Comparison of ENCODE assay signal across 2 cellular contexts in the genomic region with DNA sequence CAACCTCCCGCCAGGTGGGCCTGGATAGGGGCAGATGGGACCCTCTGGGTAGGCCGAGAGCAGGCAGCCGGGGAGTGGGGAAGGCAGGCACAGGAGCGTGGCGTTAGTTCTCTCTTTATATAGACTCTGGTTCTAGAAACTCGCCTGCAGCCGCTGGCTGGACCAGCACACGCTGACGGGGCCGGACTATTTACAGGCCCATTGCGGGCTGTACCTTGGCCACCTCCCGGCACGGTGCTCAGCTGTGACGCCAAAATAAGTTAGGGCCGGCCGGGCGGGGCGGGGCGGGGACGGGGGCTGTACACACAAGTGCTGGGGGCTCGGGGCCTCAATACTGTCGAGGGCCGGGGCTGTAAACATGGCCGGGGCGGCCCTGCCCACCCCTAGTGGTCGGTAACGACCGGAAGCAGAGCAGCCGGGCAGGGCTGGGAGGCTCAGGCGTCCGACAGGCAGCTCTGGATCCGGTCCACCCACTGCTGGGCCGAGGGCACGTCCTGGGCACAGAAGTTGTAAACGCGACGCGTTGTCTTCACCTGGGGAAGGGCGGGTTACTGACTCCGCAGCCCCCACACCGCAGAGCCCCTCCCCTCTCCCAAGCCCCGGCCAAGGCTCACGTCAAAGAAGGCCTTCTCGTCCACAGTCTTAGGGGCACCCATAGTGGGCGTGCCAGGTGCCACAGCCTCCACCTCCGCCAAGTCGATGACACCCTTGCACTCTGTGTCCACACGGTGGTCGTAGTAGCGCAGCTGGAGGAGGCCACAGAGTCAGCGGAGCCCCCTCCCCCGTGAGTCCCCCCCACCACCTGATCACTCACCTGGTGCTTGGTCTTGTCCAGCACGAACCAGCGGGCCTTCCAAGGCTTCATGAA.
TF ChIP-seq lines count a peak whose summit lies in the region.

No MANE protein-coding gene starts in this region.

TF ChIP-seq in GM23338, 12 proteins besides CTCF, POLR2A, EP300 and RAD21:
- TF ChIP-seq ZNF331 (CRISPR knock-in tag; IDR thresholded peaks at IDR 0.05; ENCODE audit: low read depth) (no peak), EZH2 (IDR thresholded peaks at IDR 0.05; ENCODE audit: low read depth, unreplicated experiment) (no peak), POLR2AphosphoS5 (IDR thresholded peaks at IDR 0.05; ENCODE audit: low read depth) (no peak)
- TF ChIP-seq, protein P1, sequence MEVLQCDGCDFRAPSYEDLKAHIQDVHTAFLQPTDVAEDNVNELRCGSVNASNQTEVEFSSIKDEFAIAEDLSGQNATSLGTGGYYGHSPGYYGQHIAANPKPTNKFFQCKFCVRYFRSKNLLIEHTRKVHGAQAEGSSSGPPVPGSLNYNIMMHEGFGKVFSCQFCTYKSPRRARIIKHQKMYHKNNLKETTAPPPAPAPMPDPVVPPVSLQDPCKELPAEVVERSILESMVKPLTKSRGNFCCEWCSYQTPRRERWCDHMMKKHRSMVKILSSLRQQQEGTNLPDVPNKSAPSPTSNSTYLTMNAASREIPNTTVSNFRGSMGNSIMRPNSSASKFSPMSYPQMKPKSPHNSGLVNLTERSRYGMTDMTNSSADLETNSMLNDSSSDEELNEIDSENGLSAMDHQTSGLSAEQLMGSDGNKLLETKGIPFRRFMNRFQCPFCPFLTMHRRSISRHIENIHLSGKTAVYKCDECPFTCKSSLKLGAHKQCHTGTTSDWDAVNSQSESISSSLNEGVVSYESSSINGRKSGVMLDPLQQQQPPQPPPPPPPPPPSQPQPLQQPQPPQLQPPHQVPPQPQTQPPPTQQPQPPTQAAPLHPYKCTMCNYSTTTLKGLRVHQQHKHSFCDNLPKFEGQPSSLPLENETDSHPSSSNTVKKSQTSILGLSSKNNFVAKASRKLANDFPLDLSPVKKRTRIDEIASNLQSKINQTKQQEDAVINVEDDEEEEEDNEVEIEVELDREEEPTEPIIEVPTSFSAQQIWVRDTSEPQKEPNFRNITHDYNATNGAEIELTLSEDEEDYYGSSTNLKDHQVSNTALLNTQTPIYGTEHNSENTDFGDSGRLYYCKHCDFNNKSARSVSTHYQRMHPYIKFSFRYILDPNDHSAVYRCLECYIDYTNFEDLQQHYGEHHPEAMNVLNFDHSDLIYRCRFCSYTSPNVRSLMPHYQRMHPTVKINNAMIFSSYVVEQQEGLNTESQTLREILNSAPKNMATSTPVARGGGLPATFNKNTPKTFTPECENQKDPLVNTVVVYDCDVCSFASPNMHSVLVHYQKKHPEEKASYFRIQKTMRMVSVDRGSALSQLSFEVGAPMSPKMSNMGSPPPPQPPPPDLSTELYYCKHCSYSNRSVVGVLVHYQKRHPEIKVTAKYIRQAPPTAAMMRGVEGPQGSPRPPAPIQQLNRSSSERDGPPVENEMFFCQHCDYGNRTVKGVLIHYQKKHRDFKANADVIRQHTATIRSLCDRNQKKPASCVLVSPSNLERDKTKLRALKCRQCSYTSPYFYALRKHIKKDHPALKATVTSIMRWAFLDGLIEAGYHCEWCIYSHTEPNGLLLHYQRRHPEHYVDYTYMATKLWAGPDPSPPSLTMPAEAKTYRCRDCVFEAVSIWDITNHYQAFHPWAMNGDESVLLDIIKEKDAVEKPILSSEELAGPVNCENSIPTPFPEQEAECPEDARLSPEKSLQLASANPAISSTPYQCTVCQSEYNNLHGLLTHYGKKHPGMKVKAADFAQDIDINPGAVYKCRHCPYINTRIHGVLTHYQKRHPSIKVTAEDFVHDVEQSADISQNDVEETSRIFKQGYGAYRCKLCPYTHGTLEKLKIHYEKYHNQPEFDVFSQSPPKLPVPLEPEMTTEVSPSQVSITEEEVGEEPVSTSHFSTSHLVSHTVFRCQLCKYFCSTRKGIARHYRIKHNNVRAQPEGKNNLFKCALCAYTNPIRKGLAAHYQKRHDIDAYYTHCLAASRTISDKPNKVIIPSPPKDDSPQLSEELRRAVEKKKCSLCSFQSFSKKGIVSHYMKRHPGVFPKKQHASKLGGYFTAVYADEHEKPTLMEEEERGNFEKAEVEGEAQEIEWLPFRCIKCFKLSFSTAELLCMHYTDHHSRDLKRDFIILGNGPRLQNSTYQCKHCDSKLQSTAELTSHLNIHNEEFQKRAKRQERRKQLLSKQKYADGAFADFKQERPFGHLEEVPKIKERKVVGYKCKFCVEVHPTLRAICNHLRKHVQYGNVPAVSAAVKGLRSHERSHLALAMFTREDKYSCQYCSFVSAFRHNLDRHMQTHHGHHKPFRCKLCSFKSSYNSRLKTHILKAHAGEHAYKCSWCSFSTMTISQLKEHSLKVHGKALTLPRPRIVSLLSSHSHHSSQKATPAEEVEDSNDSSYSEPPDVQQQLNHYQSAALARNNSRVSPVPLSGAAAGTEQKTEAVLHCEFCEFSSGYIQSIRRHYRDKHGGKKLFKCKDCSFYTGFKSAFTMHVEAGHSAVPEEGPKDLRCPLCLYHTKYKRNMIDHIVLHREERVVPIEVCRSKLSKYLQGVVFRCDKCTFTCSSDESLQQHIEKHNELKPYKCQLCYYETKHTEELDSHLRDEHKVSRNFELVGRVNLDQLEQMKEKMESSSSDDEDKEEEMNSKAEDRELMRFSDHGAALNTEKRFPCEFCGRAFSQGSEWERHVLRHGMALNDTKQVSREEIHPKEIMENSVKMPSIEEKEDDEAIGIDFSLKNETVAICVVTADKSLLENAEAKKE (CRISPR knock-in tag; IDR thresholded peaks at IDR 0.05): no peak
- TF ChIP-seq, protein P2, sequence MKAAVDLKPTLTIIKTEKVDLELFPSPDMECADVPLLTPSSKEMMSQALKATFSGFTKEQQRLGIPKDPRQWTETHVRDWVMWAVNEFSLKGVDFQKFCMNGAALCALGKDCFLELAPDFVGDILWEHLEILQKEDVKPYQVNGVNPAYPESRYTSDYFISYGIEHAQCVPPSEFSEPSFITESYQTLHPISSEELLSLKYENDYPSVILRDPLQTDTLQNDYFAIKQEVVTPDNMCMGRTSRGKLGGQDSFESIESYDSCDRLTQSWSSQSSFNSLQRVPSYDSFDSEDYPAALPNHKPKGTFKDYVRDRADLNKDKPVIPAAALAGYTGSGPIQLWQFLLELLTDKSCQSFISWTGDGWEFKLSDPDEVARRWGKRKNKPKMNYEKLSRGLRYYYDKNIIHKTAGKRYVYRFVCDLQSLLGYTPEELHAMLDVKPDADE (IDR thresholded peaks at IDR 0.05): no peak

TF ChIP-seq in H1, 55 proteins besides CTCF, POLR2A, EP300 and RAD21:
- TF ChIP-seq BRCA1 (IDR thresholded peaks at IDR 0.05; ENCODE audit: low read depth, low read length) (no peak), POLR2AphosphoS5 (IDR thresholded peaks at IDR 0.05; ENCODE audit: low read depth, low read length) (0 out of 2 replicates have a peak, but pooled peaks have one; percentile 15)
TF ChIP-seq in H1: peak in this region for 1.
